In the genomic region with DNA sequence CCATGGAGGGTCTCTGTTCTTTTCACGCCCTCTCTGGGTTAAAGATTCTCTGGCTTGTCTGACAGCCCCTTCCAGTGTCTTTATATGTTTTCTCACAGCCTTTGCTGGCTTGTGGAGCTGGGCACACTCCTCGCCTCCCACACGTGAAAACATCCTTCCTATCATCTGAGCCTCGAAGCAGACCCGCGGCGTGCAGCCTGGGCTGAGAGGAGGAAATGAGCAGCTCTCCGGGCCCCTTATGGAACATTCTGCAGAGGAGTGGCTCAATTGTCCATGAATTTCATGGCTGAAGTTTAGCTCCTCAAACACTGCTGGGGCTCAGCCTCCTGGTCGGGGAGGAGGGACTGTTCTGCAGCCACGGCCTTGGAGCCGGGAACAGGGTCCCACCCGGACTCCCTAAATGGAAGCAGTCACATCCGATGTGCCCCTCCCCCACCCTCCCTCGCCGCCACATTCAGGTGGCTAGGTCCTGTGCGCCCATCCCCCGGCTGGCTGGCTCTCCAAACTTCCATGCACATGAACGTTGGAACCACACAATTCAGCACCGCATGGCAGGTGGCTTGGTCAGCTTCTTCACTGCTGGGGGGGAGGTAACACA, we compare ENCODE assay signal across 23 cellular contexts.
"Had no signal": no experiment of that assay in that cellular context is flagged by ENCODE, and none has a peak within 500 bp of the region (broad histone marks: within the 10 kb centered on the region; RNA-seq: fewer than 3 reads in every experiment).

No MANE protein-coding gene starts in this region.

- H3K27ac ChIP-seq: Peyer's patch, RWPE1 had no signal

- H3K4me3 ChIP-seq: MG63, Peyer's patch had no signal

- H3K4me3 Mint-ChIP-seq: activated CD4-positive, alpha-beta memory T cell treated with anti-CD3 and anti-CD28 coated beads, Interleukin-2, amount 10 ng/mL, durations not matched to agents 7 days and 5 days; activated CD4-positive, alpha-beta T cell treated with anti-CD3 and anti-CD28 coated beads for 36 hours; activated naive CD4-positive, alpha-beta T cell treated with anti-CD3 and anti-CD28 coated beads, Interleukin-2, amount 10 ng/mL, durations not matched to agents 7 days and 5 days; activated naive CD8-positive, alpha-beta T cell treated with anti-CD3 and anti-CD28 coated beads for 36 hours; activated T-helper 17 cell treated with anti-CD3 and anti-CD28 coated beads, Interleukin-2, amount 50 U/mL, for 72 hours; T-helper 17 cell had no signal

- H3K27me3 ChIP-seq: MG63, Peyer's patch had no signal

- H3K36me3 Mint-ChIP-seq: activated naive CD4-positive, alpha-beta T cell treated with anti-CD3 and anti-CD28 coated beads, Interleukin-2, amount 10 ng/mL, durations not matched to agents 7 days and 5 days; activated naive CD8-positive, alpha-beta T cell treated with anti-CD3 and anti-CD28 coated beads for 36 hours had no signal

- H3K36me3 ChIP-seq: MG63, Peyer's patch had no signal

- DNase-seq: activated CD4-positive, alpha-beta memory T cell treated with anti-CD3 and anti-CD28 coated beads, Interleukin-2, amount 10 ng/mL, durations not matched to agents 7 days and 5 days; activated CD4-positive, alpha-beta T cell treated with anti-CD3 and anti-CD28 coated beads for 36 hours; activated CD4-positive, alpha-beta T cell treated with anti-CD3 and anti-CD28 coated beads, Interleukin-2, amount 50 U/mL, for 1 hour; activated CD4-positive, CD25-positive, alpha-beta regulatory T cell; activated gamma-delta T cell treated with Interleukin-2 at 50 U/mL for 16 hours; activated naive CD4-positive, alpha-beta T cell treated with anti-CD3 and anti-CD28 coated beads, Interleukin-2, amount 10 ng/mL, durations not matched to agents 7 days and 5 days; activated naive CD8-positive, alpha-beta T cell treated with anti-CD3 and anti-CD28 coated beads for 36 hours; activated T-cell treated with anti-CD3 and anti-CD28 coated beads for 4 hours; activated T-cell treated with anti-CD3 and anti-CD28 coated beads, Interleukin-2, amount 50 U/mL, for 48 hours; MG63; MV-4-11; NCI-H1092 treated with DMSO at 0.1 percent for 48 hours; NCI-H1436; NCI-H1694 treated with DMSO at 0.1 percent for 48 hours; NCI-H2029 treated with DMSO at 0.1 percent for 48 hours; NCI-H446; NCI-H524; SHP77; T-helper 17 cell; T-helper 9 cell had no signal

- H3K9me3 Mint-ChIP-seq: activated CD4-positive, alpha-beta memory T cell treated with anti-CD3 and anti-CD28 coated beads, Interleukin-2, amount 10 ng/mL, durations not matched to agents 7 days and 5 days; activated naive CD4-positive, alpha-beta T cell treated with anti-CD3 and anti-CD28 coated beads, Interleukin-2, amount 10 ng/mL, durations not matched to agents 7 days and 5 days; activated naive CD8-positive, alpha-beta T cell treated with anti-CD3 and anti-CD28 coated beads for 36 hours; activated T-helper 17 cell treated with anti-CD3 and anti-CD28 coated beads, Interleukin-2, amount 50 U/mL, for 72 hours had no signal

- H3K27ac Mint-ChIP-seq: activated CD4-positive, alpha-beta memory T cell treated with anti-CD3 and anti-CD28 coated beads, Interleukin-2, amount 10 ng/mL, durations not matched to agents 7 days and 5 days; activated CD4-positive, alpha-beta T cell treated with anti-CD3 and anti-CD28 coated beads for 36 hours; activated naive CD4-positive, alpha-beta T cell treated with anti-CD3 and anti-CD28 coated beads, Interleukin-2, amount 10 ng/mL, durations not matched to agents 7 days and 5 days; activated naive CD8-positive, alpha-beta T cell treated with anti-CD3 and anti-CD28 coated beads for 36 hours; activated T-helper 17 cell treated with anti-CD3 and anti-CD28 coated beads, Interleukin-2, amount 50 U/mL, for 72 hours; T-helper 17 cell had no signal

- H3K27me3 Mint-ChIP-seq: activated naive CD8-positive, alpha-beta T cell treated with anti-CD3 and anti-CD28 coated beads for 36 hours had no signal

- H3K4me1 Mint-ChIP-seq: activated CD4-positive, alpha-beta memory T cell treated with anti-CD3 and anti-CD28 coated beads, Interleukin-2, amount 10 ng/mL, durations not matched to agents 7 days and 5 days; activated CD4-positive, alpha-beta T cell treated with anti-CD3 and anti-CD28 coated beads for 36 hours; activated naive CD4-positive, alpha-beta T cell treated with anti-CD3 and anti-CD28 coated beads, Interleukin-2, amount 10 ng/mL, durations not matched to agents 7 days and 5 days; activated naive CD8-positive, alpha-beta T cell treated with anti-CD3 and anti-CD28 coated beads for 36 hours; activated T-helper 17 cell treated with anti-CD3 and anti-CD28 coated beads, Interleukin-2, amount 50 U/mL, for 72 hours; T-helper 17 cell had no signal

- H3K9me3 ChIP-seq: MG63, Peyer's patch had no signal
